23 cellular contexts compared by ENCODE assay signal in genomic region chr1:196181594-196181878, GRCh38.
DNase-seq lines count a peak whose midpoint lies in the region; ATAC-seq, FAIRE-seq and TF ChIP-seq lines count a peak whose summit lies in the region.
"Had no signal": no experiment of that assay in that cellular context is flagged by ENCODE, and none has a peak within 500 bp of the region (broad histone marks: within the 10 kb centered on the region; RNA-seq: fewer than 3 reads in every experiment).

No MANE protein-coding gene starts in this region.

- dilution Hi-C loops in endothelial cell of umbilical vein (cut with MboI; ENCODE audit: extremely low pct_ligation_motif_present, low sequenced_read_pairs): no loop called here

- BruUV-seq in Calu3 (replicated peaks; lab: Mats Ljungman, UMichigan): no TSS peak
- BruUV-seq in endothelial cell of umbilical vein (replicated peaks; lab: Mats Ljungman, UMichigan): no TSS peak

- H3K4me1 ChIP-seq in endothelial cell of umbilical vein (ENCODE audit: control insufficient read depth, extremely low read depth, insufficient read depth, low read length): peaks cover 15% of the 10 kb centered on the region
- H3K4me1 ChIP-seq: ascending aorta, right lobe of liver had no signal

- no peak for FAIRE-seq in endothelial cell of umbilical vein (lab: Jason Lieb, UNC)

- H3K9me3 Mint-ChIP-seq in Calu3 (ENCODE audit: low read depth, unreplicated experiment) (peaks cover 4% of the 10 kb centered on the region), nephron (peaks cover 3% of the 10 kb centered on the region)
- H3K9me3 Mint-ChIP-seq: T-helper 2 cell treated with Interferon-gamma antibody and Interleukin-4, amounts not matched to agents 5 μg/mL and 100 μg/mL, for 36 hours had no signal

- H3K4me3 ChIP-seq in endothelial cell of umbilical vein (replicated peaks in 1 of 3; ENCODE audit: insufficient read depth in 1 of 3, low read depth in 1 of 3, low read length in 3 of 3): no peak overlapping the region
- H3K4me3 ChIP-seq: ascending aorta, right lobe of liver, SK-N-MC had no signal

- no peaks in the 10 kb centered on the region for H3K27me3 ChIP-seq in endothelial cell of umbilical vein (ENCODE audit: control insufficient read depth in 2 of 2, insufficient read depth in 2 of 2, low read length in 2 of 2)
- H3K27me3 ChIP-seq: ascending aorta, right lobe of liver had no signal

- H3K9me3 ChIP-seq in endothelial cell of umbilical vein (replicated peaks; ENCODE audit: control insufficient read depth, insufficient read depth, low read length): no peaks in the 10 kb centered on the region
- H3K9me3 ChIP-seq: ascending aorta, right lobe of liver had no signal

- H3K9me1 ChIP-seq in endothelial cell of umbilical vein (replicated peaks; ENCODE audit: control insufficient read depth, extremely low read depth, insufficient read depth, low read length): no peaks in the 10 kb centered on the region

- H3K27me3 Mint-ChIP-seq in Calu3 (ENCODE audit: unreplicated experiment): no peaks in the 10 kb centered on the region
- H3K27me3 Mint-ChIP-seq in nephron (ENCODE audit: low read depth): no peaks in the 10 kb centered on the region
- H3K27me3 Mint-ChIP-seq: activated naive CD8-positive, alpha-beta T cell; activated T-helper 17 cell treated with anti-CD3 and anti-CD28 coated beads, Interleukin-2, amount 50 U/mL, for 72 hours; memory B cell had no signal

- H4K20me1 ChIP-seq in endothelial cell of umbilical vein (replicated peaks; ENCODE audit: control insufficient read depth, extremely low read depth, insufficient read depth, low read length): no peaks in the 10 kb centered on the region

- H3K27ac ChIP-seq in endothelial cell of umbilical vein (ENCODE audit: insufficient read depth, low read depth, low read length): peak overlapping the region; percentile 70
- H3K27ac ChIP-seq: ascending aorta, KMS-11, right lobe of liver, SK-N-MC, WERI-Rb-1 had no signal

- POLR2A ChIA-PET in endothelial cell of umbilical vein (lab: Charles Lee): no interaction called here

- no peak for TF ChIP-seq POLR2A in endothelial cell of umbilical vein (IDR thresholded peaks at IDR 0.05; ENCODE audit: low read depth, low read length)

- intact Hi-C loops in Calu3 (cut with micrococcal nuclease; ENCODE audit: unreplicated experiment): no loop called here
- intact Hi-C loops in endothelial cell of umbilical vein (cut with micrococcal nuclease): loop anchor here (2.0 kb wide), 1 partner anchor 27 kb away; no protein-coding TSS in a partner anchor

- H2AFZ ChIP-seq in endothelial cell of umbilical vein (ENCODE audit: low read depth, low read length): no peak overlapping the region

- TF ChIP-seq CTCF in Calu3 (IDR thresholded peaks at IDR 0.05; ENCODE audit: unreplicated experiment): no peak
- TF ChIP-seq CTCF in endothelial cell of umbilical vein (IDR thresholded peaks at IDR 0.05; ENCODE audit: extremely low read depth in 1 of 2, insufficient read depth in 1 of 2, low read depth in 1 of 2, low read length in 2 of 2): no peak
- TF ChIP-seq CTCF in nephron (IDR thresholded peaks at IDR 0.05; ENCODE audit: unreplicated experiment in 3 of 3): no peak

- no peak overlapping the region for H3K4me3 Mint-ChIP-seq in Calu3 (ENCODE audit: low read depth, unreplicated experiment)
- H3K4me3 Mint-ChIP-seq in nephron: no peak overlapping the region
- H3K4me3 Mint-ChIP-seq: activated naive CD8-positive, alpha-beta T cell; activated T-helper 17 cell treated with anti-CD3 and anti-CD28 coated beads, Interleukin-2, amount 50 U/mL, for 72 hours; CD14-positive monocyte; memory B cell; natural killer cell; T-helper 2 cell treated with Interferon-gamma antibody and Interleukin-4, amounts not matched to agents 5 μg/mL and 100 μg/mL, for 36 hours had no signal

- H3K4me1 Mint-ChIP-seq in Calu3 (ENCODE audit: low read depth, unreplicated experiment) (peaks cover 27% of the 10 kb centered on the region), nephron (peaks cover 4% of the 10 kb centered on the region)
- H3K4me1 Mint-ChIP-seq: activated T-helper 17 cell treated with anti-CD3 and anti-CD28 coated beads, Interleukin-2, amount 50 U/mL, for 72 hours; memory B cell; natural killer cell had no signal

- peak overlapping the region; percentile 20 for H3K4me2 ChIP-seq in endothelial cell of umbilical vein (ENCODE audit: insufficient read depth, low read length)
- H3K4me2 ChIP-seq: KMS-11 had no signal

- H3K36me3 Mint-ChIP-seq in Calu3 (ENCODE audit: insufficient read depth, unreplicated experiment) (peaks cover 7% of the 10 kb centered on the region), nephron (ENCODE audit: low read depth) (no peaks in the 10 kb centered on the region)
- H3K36me3 Mint-ChIP-seq: activated naive CD8-positive, alpha-beta T cell; CD14-positive monocyte; memory B cell; natural killer cell had no signal

- H3K27ac Mint-ChIP-seq in Calu3 (ENCODE audit: unreplicated experiment) (peak overlapping the region; percentile 27), nephron (peak overlapping the region; percentile 32 to 72 (median 44))
- H3K27ac Mint-ChIP-seq: activated naive CD8-positive, alpha-beta T cell; activated T-helper 17 cell treated with anti-CD3 and anti-CD28 coated beads, Interleukin-2, amount 50 U/mL, for 72 hours; memory B cell; natural killer cell; T-helper 2 cell treated with Interferon-gamma antibody and Interleukin-4, amounts not matched to agents 5 μg/mL and 100 μg/mL, for 36 hours had no signal

- ATAC-seq in HG02840 (IDR thresholded peaks at IDR 0.05; ENCODE audit: low FRiP score, unreplicated experiment): no peak
- no peak for ATAC-seq in GM21825 (IDR thresholded peaks at IDR 0.05; ENCODE audit: unreplicated experiment)
- no peak for ATAC-seq in GM18867 (IDR thresholded peaks at IDR 0.05; ENCODE audit: unreplicated experiment)
- ATAC-seq: activated T-helper 17 cell treated with anti-CD3 and anti-CD28 coated beads, Interleukin-2, amount 50 U/mL, for 72 hours; natural killer cell had no signal

- no peaks in the 10 kb centered on the region for H3K79me2 ChIP-seq in endothelial cell of umbilical vein (ENCODE audit: control insufficient read depth, insufficient read depth, low read length)

- H3K9ac ChIP-seq in endothelial cell of umbilical vein (replicated peaks; ENCODE audit: extremely low read depth, insufficient read depth, low read length): no peak overlapping the region
- H3K9ac ChIP-seq: KMS-11 had no signal

- CTCF ChIA-PET in Calu3 (lab: Charles Lee) (no interaction called here), endothelial cell of umbilical vein (lab: Charles Lee) (interaction anchor here (0.7 to 2.3 kb wide), 6 partner anchors 12 to 128 kb away, joined by 3 to 17 read pairs (median 5); no protein-coding TSS in a partner anchor)

- DNase-seq in Calu3 (no peak), endothelial cell of umbilical vein (ENCODE audit: low read depth, low spot score) (no peak), NCI-H2107 (lab: John Stamatoyannopoulos, UW) (no peak)
- DNase-seq: activated CD4-positive, alpha-beta T cell treated with anti-CD3 and anti-CD28 coated beads, Interleukin-2, amount 50 U/mL, for 1 hour; effector CD8-positive, alpha-beta T cell; natural killer cell; NCI-H187; NCI-H345; right lobe of liver; WERI-Rb-1 had no signal

- H3K36me3 ChIP-seq in endothelial cell of umbilical vein (ENCODE audit: control insufficient read depth in 2 of 2, extremely low read depth in 1 of 2, insufficient read depth in 2 of 2, low read length in 2 of 2): no peaks in the 10 kb centered on the region
- H3K36me3 ChIP-seq: ascending aorta, right lobe of liver, WERI-Rb-1 had no signal

TF ChIP-seq in PFSK-1, 5 proteins besides CTCF, POLR2A, EP300 and RAD21 (continues in another document):
- no peak for TF ChIP-seq TAF1 (IDR thresholded peaks at IDR 0.05; ENCODE audit: borderline replicate concordance, insufficient read depth, low read length)
- peak; percentile 56 for TF ChIP-seq FOXP2 (optimal IDR thresholded peaks at IDR 0.05; ENCODE audit: borderline replicate concordance, extremely low read depth, extremely low read length, insufficient read depth)

TF ChIP-seq in endothelial cell of umbilical vein, 7 proteins besides CTCF, POLR2A, EP300 and RAD21:
- no peak for TF ChIP-seq JUN (IDR thresholded peaks at IDR 0.05; ENCODE audit: borderline replicate concordance, insufficient read depth, insufficient read length, low read depth)
- TF ChIP-seq EZH2 (IDR thresholded peaks at IDR 0.05; ENCODE audit: borderline replicate concordance, low read depth, low read length, severe bottlenecking): no peak
- no peak for TF ChIP-seq POLR2AphosphoS5 (IDR thresholded peaks at IDR 0.05; ENCODE audit: insufficient read depth, low read depth, low read length)
- no peak for TF ChIP-seq FOS (IDR thresholded peaks at IDR 0.05; ENCODE audit: borderline replicate concordance, insufficient read depth, low read length)
- TF ChIP-seq GATA2 (IDR thresholded peaks at IDR 0.05; ENCODE audit: insufficient read depth, insufficient read length, low read depth, low read length): no peak
- TF ChIP-seq MYC (IDR thresholded peaks at IDR 0.05; ENCODE audit: low read depth, low read length): no peak
- TF ChIP-seq MAX (IDR thresholded peaks at IDR 0.05; ENCODE audit: insufficient read depth, insufficient read length): no peak
